ENCODE assay signal across 1 cellular context in genomic region chr7:96361116-96361857, GRCh38.
A peak's percentile ranks its signal among the peaks of the same experiment; 100 is the strongest.
TF ChIP-seq lines count a peak whose summit lies in the region.

No MANE protein-coding gene starts in this region.

TF ChIP-seq in K562, 482 proteins besides CTCF, POLR2A, EP300 and RAD21 (continued from another document and continues in another):
- TF ChIP-seq, protein P1, sequence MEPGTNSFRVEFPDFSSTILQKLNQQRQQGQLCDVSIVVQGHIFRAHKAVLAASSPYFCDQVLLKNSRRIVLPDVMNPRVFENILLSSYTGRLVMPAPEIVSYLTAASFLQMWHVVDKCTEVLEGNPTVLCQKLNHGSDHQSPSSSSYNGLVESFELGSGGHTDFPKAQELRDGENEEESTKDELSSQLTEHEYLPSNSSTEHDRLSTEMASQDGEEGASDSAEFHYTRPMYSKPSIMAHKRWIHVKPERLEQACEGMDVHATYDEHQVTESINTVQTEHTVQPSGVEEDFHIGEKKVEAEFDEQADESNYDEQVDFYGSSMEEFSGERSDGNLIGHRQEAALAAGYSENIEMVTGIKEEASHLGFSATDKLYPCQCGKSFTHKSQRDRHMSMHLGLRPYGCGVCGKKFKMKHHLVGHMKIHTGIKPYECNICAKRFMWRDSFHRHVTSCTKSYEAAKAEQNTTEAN (CRISPR knock-in tag; IDR thresholded peaks at IDR 0.05): no peak
- TF ChIP-seq CBFB (CRISPR knock-in tag; IDR thresholded peaks at IDR 0.05) (no peak), ZNF589 (CRISPR knock-in tag; IDR thresholded peaks at IDR 0.05; ENCODE audit: low read depth) (peak; percentile 62; the same call in 1 of the 2 replicates), ZNF316 (IDR thresholded peaks at IDR 0.05) (peak; percentile 92), NBN (IDR thresholded peaks at IDR 0.05; ENCODE audit: low read depth) (no peak), TAF7 (tag; IDR thresholded peaks at IDR 0.05) (no peak), ZKSCAN3 (CRISPR knock-in tag; IDR thresholded peaks at IDR 0.05) (no peak), CHCHD3 (CRISPR knock-in tag; IDR thresholded peaks at IDR 0.05) (no peak), SMAD4 (CRISPR knock-in tag; conservative IDR thresholded peaks at IDR 0.05) (peak; percentile 64), GMEB1 (CRISPR knock-in tag; IDR thresholded peaks at IDR 0.05) (no peak), GABPA (tag; conservative IDR thresholded peaks at IDR 0.05; ENCODE audit: low read depth) (0 out of 2 replicates have a peak, but pooled peaks have one; percentile 29), SRSF7 (optimal IDR thresholded peaks at IDR 0.05; ENCODE audit: low read depth, low read length) (no peak), STAT5A (IDR thresholded peaks at IDR 0.05; ENCODE audit: borderline replicate concordance, low read length) (no peak), PATZ1 (CRISPR knock-in tag; IDR thresholded peaks at IDR 0.05; ENCODE audit: borderline replicate concordance) (no peak), KHSRP (IDR thresholded peaks at IDR 0.05) (no peak), CHD4 (IDR thresholded peaks at IDR 0.05; ENCODE audit: insufficient read depth, insufficient replicate concordance, low read depth, low read length, poor library complexity, severe bottlenecking) (no peak), CHD2 (IDR thresholded peaks at IDR 0.05; ENCODE audit: low read depth, low read length) (no peak), ATF1 (CRISPR knock-in tag; IDR thresholded peaks at IDR 0.05) (no peak), ATF1 (tag; IDR thresholded peaks at IDR 0.05) (no peak), BCL6 (CRISPR knock-in tag; IDR thresholded peaks at IDR 0.05) (no peak), ZNF639 (CRISPR knock-in tag; conservative IDR thresholded peaks at IDR 0.05 in 1 of 2, IDR thresholded peaks at IDR 0.05 in 1 of 2) (0 out of 4 replicates have a peak, but pooled peaks of 1 of the 2 experiments have one; percentile 29), ETV1 (tag; conservative IDR thresholded peaks at IDR 0.05; ENCODE audit: low read depth) (0 out of 2 replicates have a peak, but pooled peaks have one; percentile 11), ZBTB8A (IDR thresholded peaks at IDR 0.05; ENCODE audit: partially characterized antibody) (no peak), NUFIP1 (IDR thresholded peaks at IDR 0.05; ENCODE audit: partially characterized antibody) (no peak), RCOR1 (IDR thresholded peaks at IDR 0.05; ENCODE audit: borderline replicate concordance in 1 of 2, low read depth in 2 of 2, low read length in 2 of 2) (no peak), FOXO4 (CRISPR knock-in tag; IDR thresholded peaks at IDR 0.05) (0 out of 2 replicates have a peak, but pooled peaks have one; percentile 37), MAFG (tag; conservative IDR thresholded peaks at IDR 0.05) (peak; percentile 66), MBD2 (IDR thresholded peaks at IDR 0.05; ENCODE audit: borderline replicate concordance, low read depth) (no peak), ZNF668 (CRISPR knock-in tag; IDR thresholded peaks at IDR 0.05) (0 out of 2 replicates have a peak, but pooled peaks have one; percentile 32), KDM4B (IDR thresholded peaks at IDR 0.05; ENCODE audit: borderline replicate concordance in 2 of 2, low read depth in 1 of 2) (no peak), ZBTB33 (CRISPR knock-in tag; IDR thresholded peaks at IDR 0.05) (no peak), CREB3 (tag; conservative IDR thresholded peaks at IDR 0.05; ENCODE audit: low read depth) (0 out of 2 replicates have a peak, but pooled peaks have one; percentile 23), PCBP2 (IDR thresholded peaks at IDR 0.05; ENCODE audit: low read depth, low read length, poor library complexity, severe bottlenecking) (no peak), NEUROD1 (IDR thresholded peaks at IDR 0.05; ENCODE audit: borderline replicate concordance, low read depth, low read length, partially characterized antibody) (no peak), LARP7 (IDR thresholded peaks at IDR 0.05) (no peak), GTF2A2 (tag; IDR thresholded peaks at IDR 0.05) (0 out of 2 replicates have a peak, but pooled peaks have one; percentile 65)
- TF ChIP-seq, protein P2, sequence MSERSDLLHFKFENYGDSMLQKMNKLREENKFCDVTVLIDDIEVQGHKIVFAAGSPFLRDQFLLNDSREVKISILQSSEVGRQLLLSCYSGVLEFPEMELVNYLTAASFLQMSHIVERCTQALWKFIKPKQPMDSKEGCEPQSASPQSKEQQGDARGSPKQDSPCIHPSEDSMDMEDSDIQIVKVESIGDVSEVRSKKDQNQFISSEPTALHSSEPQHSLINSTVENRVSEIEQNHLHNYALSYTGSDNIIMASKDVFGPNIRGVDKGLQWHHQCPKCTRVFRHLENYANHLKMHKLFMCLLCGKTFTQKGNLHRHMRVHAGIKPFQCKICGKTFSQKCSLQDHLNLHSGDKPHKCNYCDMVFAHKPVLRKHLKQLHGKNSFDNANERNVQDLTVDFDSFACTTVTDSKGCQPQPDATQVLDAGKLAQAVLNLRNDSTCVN (CRISPR knock-in tag; IDR thresholded peaks at IDR 0.05): no peak
- TF ChIP-seq, protein P3, sequence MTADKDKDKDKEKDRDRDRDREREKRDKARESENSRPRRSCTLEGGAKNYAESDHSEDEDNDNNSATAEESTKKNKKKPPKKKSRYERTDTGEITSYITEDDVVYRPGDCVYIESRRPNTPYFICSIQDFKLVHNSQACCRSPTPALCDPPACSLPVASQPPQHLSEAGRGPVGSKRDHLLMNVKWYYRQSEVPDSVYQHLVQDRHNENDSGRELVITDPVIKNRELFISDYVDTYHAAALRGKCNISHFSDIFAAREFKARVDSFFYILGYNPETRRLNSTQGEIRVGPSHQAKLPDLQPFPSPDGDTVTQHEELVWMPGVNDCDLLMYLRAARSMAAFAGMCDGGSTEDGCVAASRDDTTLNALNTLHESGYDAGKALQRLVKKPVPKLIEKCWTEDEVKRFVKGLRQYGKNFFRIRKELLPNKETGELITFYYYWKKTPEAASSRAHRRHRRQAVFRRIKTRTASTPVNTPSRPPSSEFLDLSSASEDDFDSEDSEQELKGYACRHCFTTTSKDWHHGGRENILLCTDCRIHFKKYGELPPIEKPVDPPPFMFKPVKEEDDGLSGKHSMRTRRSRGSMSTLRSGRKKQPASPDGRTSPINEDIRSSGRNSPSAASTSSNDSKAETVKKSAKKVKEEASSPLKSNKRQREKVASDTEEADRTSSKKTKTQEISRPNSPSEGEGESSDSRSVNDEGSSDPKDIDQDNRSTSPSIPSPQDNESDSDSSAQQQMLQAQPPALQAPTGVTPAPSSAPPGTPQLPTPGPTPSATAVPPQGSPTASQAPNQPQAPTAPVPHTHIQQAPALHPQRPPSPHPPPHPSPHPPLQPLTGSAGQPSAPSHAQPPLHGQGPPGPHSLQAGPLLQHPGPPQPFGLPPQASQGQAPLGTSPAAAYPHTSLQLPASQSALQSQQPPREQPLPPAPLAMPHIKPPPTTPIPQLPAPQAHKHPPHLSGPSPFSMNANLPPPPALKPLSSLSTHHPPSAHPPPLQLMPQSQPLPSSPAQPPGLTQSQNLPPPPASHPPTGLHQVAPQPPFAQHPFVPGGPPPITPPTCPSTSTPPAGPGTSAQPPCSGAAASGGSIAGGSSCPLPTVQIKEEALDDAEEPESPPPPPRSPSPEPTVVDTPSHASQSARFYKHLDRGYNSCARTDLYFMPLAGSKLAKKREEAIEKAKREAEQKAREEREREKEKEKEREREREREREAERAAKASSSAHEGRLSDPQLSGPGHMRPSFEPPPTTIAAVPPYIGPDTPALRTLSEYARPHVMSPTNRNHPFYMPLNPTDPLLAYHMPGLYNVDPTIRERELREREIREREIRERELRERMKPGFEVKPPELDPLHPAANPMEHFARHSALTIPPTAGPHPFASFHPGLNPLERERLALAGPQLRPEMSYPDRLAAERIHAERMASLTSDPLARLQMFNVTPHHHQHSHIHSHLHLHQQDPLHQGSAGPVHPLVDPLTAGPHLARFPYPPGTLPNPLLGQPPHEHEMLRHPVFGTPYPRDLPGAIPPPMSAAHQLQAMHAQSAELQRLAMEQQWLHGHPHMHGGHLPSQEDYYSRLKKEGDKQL (CRISPR knock-in tag; IDR thresholded peaks at IDR 0.05; ENCODE audit: borderline replicate concordance): no peak
- TF ChIP-seq, protein P4, sequence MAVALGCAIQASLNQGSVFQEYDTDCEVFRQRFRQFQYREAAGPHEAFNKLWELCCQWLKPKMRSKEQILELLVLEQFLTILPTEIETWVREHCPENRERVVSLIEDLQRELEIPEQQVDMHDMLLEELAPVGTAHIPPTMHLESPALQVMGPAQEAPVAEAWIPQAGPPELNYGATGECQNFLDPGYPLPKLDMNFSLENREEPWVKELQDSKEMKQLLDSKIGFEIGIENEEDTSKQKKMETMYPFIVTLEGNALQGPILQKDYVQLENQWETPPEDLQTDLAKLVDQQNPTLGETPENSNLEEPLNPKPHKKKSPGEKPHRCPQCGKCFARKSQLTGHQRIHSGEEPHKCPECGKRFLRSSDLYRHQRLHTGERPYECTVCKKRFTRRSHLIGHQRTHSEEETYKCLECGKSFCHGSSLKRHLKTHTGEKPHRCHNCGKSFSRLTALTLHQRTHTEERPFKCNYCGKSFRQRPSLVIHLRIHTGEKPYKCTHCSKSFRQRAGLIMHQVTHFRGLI (CRISPR knock-in tag; IDR thresholded peaks at IDR 0.05): peak; percentile 71; the same call in 1 of the 2 replicates
- TF ChIP-seq, protein P5, sequence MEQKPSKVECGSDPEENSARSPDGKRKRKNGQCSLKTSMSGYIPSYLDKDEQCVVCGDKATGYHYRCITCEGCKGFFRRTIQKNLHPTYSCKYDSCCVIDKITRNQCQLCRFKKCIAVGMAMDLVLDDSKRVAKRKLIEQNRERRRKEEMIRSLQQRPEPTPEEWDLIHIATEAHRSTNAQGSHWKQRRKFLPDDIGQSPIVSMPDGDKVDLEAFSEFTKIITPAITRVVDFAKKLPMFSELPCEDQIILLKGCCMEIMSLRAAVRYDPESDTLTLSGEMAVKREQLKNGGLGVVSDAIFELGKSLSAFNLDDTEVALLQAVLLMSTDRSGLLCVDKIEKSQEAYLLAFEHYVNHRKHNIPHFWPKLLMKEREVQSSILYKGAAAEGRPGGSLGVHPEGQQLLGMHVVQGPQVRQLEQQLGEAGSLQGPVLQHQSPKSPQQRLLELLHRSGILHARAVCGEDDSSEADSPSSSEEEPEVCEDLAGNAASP (IDR thresholded peaks at IDR 0.05): no peak
